ENCODE assay signal across 30 cellular contexts in the genomic region with DNA sequence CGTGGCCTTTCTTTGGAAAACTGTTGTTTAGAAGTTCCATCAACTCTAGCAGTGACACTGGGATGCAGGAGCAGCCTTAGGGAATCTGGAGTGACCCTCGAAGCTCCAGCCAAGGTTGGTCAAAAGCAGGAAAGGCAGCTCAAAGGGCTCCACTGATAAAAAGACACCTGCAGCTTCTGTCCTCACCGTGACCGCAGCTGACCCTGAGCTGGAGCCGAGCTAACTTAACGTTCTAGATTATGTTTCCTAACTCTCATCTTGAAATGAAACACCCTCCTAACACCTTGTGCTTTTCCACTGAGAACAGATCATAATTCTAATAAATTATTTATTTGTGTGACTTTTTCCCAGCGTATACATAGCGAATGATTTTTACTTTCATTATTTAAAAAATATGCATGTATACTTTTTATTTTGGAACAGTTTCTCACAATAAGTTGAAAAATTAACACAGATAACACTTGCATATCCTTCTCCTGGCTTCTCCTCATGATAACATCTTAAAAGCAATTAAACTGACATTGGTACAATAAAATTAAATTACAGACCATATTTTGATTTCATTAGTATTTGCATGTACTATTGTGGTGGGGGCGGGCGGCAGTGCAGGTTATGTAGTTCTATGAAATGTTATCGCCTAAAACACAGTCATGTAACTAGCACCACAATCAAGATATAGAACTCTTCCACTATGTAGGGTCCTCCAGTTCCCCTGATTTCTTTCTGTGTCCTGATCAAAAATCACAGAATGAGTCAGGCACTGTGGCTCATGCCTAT.
"Had no signal": no experiment of that assay in that cellular context is flagged by ENCODE, and none has a peak within 500 bp of the region (broad histone marks: within the 10 kb centered on the region; RNA-seq: fewer than 3 reads in every experiment).

No MANE protein-coding gene starts in this region.

- H3K36me3 ChIP-seq: adrenal gland, esophagus muscularis mucosa, gastroesophageal sphincter, WERI-Rb-1 had no signal

- H3K4me3 ChIP-seq: adrenal gland, body of pancreas, esophagus muscularis mucosa, gastroesophageal sphincter had no signal

- ATAC-seq: activated CD4-positive, CD25-positive, alpha-beta regulatory T cell treated with anti-CD3 and anti-CD28 coated beads, Interleukin-2, amount 50 U/mL, for 24 hours; activated CD8-positive, alpha-beta T cell treated with anti-CD3 and anti-CD28 coated beads for 36 hours; activated naive CD8-positive, alpha-beta T cell treated with anti-CD3 and anti-CD28 coated beads, Interleukin-2, amount 50 U/mL, for 24 hours; activated T-cell treated with anti-CD3 and anti-CD28 coated beads, Interleukin-2, amount 50 U/mL, for 4 hours; activated T-helper 17 cell treated with anti-CD3 and anti-CD28 coated beads, Interleukin-2, amount 50 U/mL, for 72 hours; body of pancreas; effector memory CD8-positive, alpha-beta T cell; gastroesophageal sphincter had no signal

- H3K27me3 ChIP-seq: gastroesophageal sphincter had no signal

- H3K9me3 ChIP-seq: adrenal gland, body of pancreas, esophagus muscularis mucosa, gastroesophageal sphincter had no signal

- FAIRE-seq: colon had no signal

- H3K27ac ChIP-seq: adrenal gland, body of pancreas, esophagus muscularis mucosa, gastroesophageal sphincter, WERI-Rb-1 had no signal

- DNase-seq: activated B cell treated with CpG ODN at 0.5 μM for 24 hours; activated CD4-positive, alpha-beta T cell treated with anti-CD3 and anti-CD28 coated beads for 48 hours; activated CD4-positive, alpha-beta T cell treated with anti-CD3 and anti-CD28 coated beads, Interleukin-2, amount 50 U/mL, for 1 hour; activated CD4-positive, alpha-beta T cell treated with anti-CD3 and anti-CD28 coated beads, Interleukin-2, amount 50 U/mL, for 48 hours; activated CD8-positive, alpha-beta memory T cell treated with anti-CD3 and anti-CD28 coated beads for 24 hours; activated CD8-positive, alpha-beta T cell treated with anti-CD3 and anti-CD28 coated beads for 36 hours; activated effector memory CD4-positive, alpha-beta T cell treated with Interleukin-2 at 50 U/mL for 16 hours; activated gamma-delta T cell treated with Interleukin-2 at 50 U/mL for 16 hours; activated naive CD4-positive, alpha-beta T cell treated with anti-CD3 and anti-CD28 coated beads, Interleukin-2, amount 50 U/mL, for 16 hours; activated naive CD4-positive, alpha-beta T cell treated with Interleukin-2 at 50 U/mL for 16 hours; activated naive CD8-positive, alpha-beta T cell treated with anti-CD3 and anti-CD28 coated beads, Interleukin-2, amount 50 U/mL, for 24 hours; activated T-cell treated with anti-CD3 and anti-CD28 coated beads, Interleukin-2, amount 50 U/mL, for 4 hours; amygdala; aorta; caudate nucleus; cortex of kidney; dermis blood vessel endothelial cell; effector CD4-positive, alpha-beta T cell; effector memory CD8-positive, alpha-beta T cell; erythroblast; foreskin melanocyte; T-helper 2 cell; WERI-Rb-1 had no signal

- H3K4me1 ChIP-seq: adrenal gland, body of pancreas, esophagus muscularis mucosa, gastroesophageal sphincter had no signal
